11 cellular contexts compared by ENCODE assay signal in the genomic region with DNA sequence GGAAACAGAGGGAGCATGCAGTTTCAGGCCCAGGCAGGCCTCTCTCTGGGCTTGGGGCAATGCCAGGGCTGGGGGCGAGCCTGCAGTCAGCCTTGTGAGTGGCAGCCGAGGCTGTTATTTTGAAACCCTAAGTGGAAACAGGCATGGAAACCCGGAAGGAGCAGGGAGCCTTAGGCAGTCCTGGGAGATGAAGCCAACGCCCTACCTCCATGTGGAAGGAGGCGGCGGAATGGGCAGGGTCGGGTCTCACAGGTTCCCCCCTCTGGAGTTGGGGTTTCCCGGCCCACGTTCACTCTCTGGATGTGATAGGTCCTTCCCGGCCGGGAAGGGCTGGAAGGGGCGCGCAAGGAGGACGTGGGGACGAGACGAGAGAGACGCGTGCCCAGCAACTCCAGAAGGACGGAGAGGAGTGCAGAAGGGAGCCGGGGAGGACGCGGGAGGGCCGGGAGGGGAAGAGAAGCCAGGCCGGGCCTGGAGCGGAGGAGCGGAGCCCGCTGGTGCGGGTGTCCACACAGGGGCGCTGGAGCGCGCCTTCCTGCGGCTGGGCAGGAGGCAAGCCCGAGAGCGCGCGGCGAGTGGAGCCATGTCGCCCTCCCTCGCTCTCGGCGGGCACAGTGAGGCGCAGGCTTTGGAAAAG. TPM values are rescaled to one million over a fixed set of nuclear protein-coding genes. Genes with fewer than 3 reads are reported as not detected.
DNase-seq lines count a peak whose midpoint lies in the region; ATAC-seq, FAIRE-seq and TF ChIP-seq lines count a peak whose summit lies in the region.
"Not testable (repeated sequence)": the region's sequence is repeated elsewhere in the genome, so short reads cannot be mapped to it uniquely, and the experiment has no call there.
"Had no signal": no experiment of that assay in that cellular context is flagged by ENCODE, and none has a peak within 500 bp of the region (broad histone marks: within the 10 kb centered on the region; RNA-seq: fewer than 3 reads in every experiment).

No MANE protein-coding gene starts in this region.

- FAIRE-seq in astrocyte (lab: Jason Lieb, UNC) = not testable (repeated sequence)

- H3K9ac ChIP-seq in astrocyte (ENCODE audit: low read length) = not testable (repeated sequence)

- H3K36me3 Mint-ChIP-seq in T-cell; astrocyte (ENCODE audit: low read depth, unreplicated experiment): not testable (repeated sequence)

- not testable (repeated sequence) for H3K27ac ChIP-seq in astrocyte (ENCODE audit: low read depth, low read length); gastroesophageal sphincter

- DNase-seq in Daoy (ENCODE audit: low read depth) (peak; percentile 28), NCI-H1417 (lab: John Stamatoyannopoulos, UW) (peak in 2 of 3 experiments; percentile 23 to 52), occipital lobe (lab: John Stamatoyannopoulos, UW) (peak; percentile 14), superior temporal gyrus (ENCODE audit: extremely low spot score) (peak; percentile 7)
- DNase-seq in T-cell; astrocyte (ENCODE audit: low read depth); left lobe of liver (ENCODE audit: low spot score): not testable (repeated sequence)

- not testable (repeated sequence) for H3K79me2 ChIP-seq in astrocyte (ENCODE audit: insufficient read depth, low read length)

- not testable (repeated sequence) for H3K4me1 ChIP-seq in astrocyte (ENCODE audit: insufficient read depth, low read length)
- peaks cover 0 to 13% (median 0%) of the 10 kb centered on the region in 3 donors for H3K4me1 ChIP-seq in gastroesophageal sphincter

- TF ChIP-seq POLR2A in gastroesophageal sphincter (IDR thresholded peaks at IDR 0.05) = not testable (repeated sequence)

- POLR2A ChIA-PET in T-cell (lab: Charles Lee) = not testable (repeated sequence)

- not testable (repeated sequence) for H4K20me1 ChIP-seq in astrocyte (ENCODE audit: insufficient read depth, low read length)

- H3K27me3 ChIP-seq in astrocyte (ENCODE audit: insufficient read depth, low read length) = not testable (repeated sequence)
- H3K27me3 ChIP-seq in gastroesophageal sphincter = peaks cover 29% of the 10 kb centered on the region

- H3K4me3 ChIP-seq in astrocyte (ENCODE audit: insufficient read depth, low read depth, low read length) = not testable (repeated sequence)
- H3K4me3 ChIP-seq in gastroesophageal sphincter = peak overlapping the region in 1 of 2 donors; percentile 20

- not testable (repeated sequence) for H3K27ac Mint-ChIP-seq in T-cell; astrocyte (ENCODE audit: unreplicated experiment)

- peak in 3 of 4 experiments; percentile 66 to 89 (median 78) for ATAC-seq in T-cell (replicated peaks in 1 of 4)
- ATAC-seq in gastroesophageal sphincter = peak; percentile 67
- peak; percentile 97 for ATAC-seq in left lobe of liver

- CTCF ChIA-PET in T-cell (lab: Charles Lee) = not testable (repeated sequence)

- not testable (repeated sequence) for H3K9me3 ChIP-seq in astrocyte (ENCODE audit: insufficient read depth, low read depth, low read length); gastroesophageal sphincter

- not testable (repeated sequence) for H3K36me3 ChIP-seq in astrocyte (ENCODE audit: insufficient read depth, low read length); gastroesophageal sphincter

- H2AFZ ChIP-seq in astrocyte (ENCODE audit: low read depth, low read length) = not testable (repeated sequence)

- not testable (repeated sequence) for H3K9me3 Mint-ChIP-seq in T-cell; astrocyte (ENCODE audit: unreplicated experiment)

- not testable (repeated sequence) for H3K4me2 ChIP-seq in astrocyte (ENCODE audit: low read length)

- TF ChIP-seq CTCF in astrocyte (IDR thresholded peaks at IDR 0.05; ENCODE audit: insufficient read depth, low read depth, low read length); gastroesophageal sphincter (IDR thresholded peaks at IDR 0.05): not testable (repeated sequence)

- H3K27me3 Mint-ChIP-seq in T-cell (peaks cover 7 to 15% of the 10 kb centered on the region in 2 donors), astrocyte (ENCODE audit: low read depth, unreplicated experiment) (peaks cover 15% of the 10 kb centered on the region)

- no CpG with 5 or more reads among the region's 42 CpGs for WGBS in gastroesophageal sphincter (ENCODE audit: low coverage in 1 of 2), 2 donors

- not testable (repeated sequence) for TF ChIP-seq EP300 in gastroesophageal sphincter (IDR thresholded peaks at IDR 0.05)

- H3K4me3 Mint-ChIP-seq in T-cell = not testable (repeated sequence)
- peak overlapping the region; percentile 76 for H3K4me3 Mint-ChIP-seq in astrocyte (ENCODE audit: unreplicated experiment)

- H3K4me1 Mint-ChIP-seq in T-cell; astrocyte (ENCODE audit: low read depth, unreplicated experiment): not testable (repeated sequence)

RNA-seq across cellular contexts. Expression of a gene that starts 1.1 kb away (rescaled TPM):
- 0.24 and 0.91 TPM in 2 replicates for total RNA-seq in Daoy (2014; rRNA removed; shearing (Covaris generic))
- total RNA-seq in T-cell = not detected
- 0.48 and 0.91 TPM in 2 replicates for total RNA-seq in astrocyte
- total RNA-seq in gastroesophageal sphincter = 10 to 100 TPM; 14.3 to 40.0 (median 23.1) TPM
- total RNA-seq in left lobe of liver = not detected
- total RNA-seq in occipital lobe = 36.7 TPM
- total RNA-seq: activated B cell treated with CpG ODN at 0.5 μM for 24 hours; activated CD4-positive, alpha-beta memory T cell treated with anti-CD3 and anti-CD28 coated beads, Interleukin-2, amount 10 ng/mL, durations not matched to agents 7 days and 5 days; chondrocyte had no signal
